ENCODE assay signal across 18 cellular contexts in genomic region chr3:46833346-46834300, GRCh38. TPM values are rescaled to one million over a fixed set of nuclear protein-coding genes. Genes with fewer than 3 reads are reported as not detected.
"Had no signal": no experiment of that assay in that cellular context is flagged by ENCODE, and none has a peak within 500 bp of the region (broad histone marks: within the 10 kb centered on the region; RNA-seq: fewer than 3 reads in every experiment).

No MANE protein-coding gene starts in this region.

- H3K36me3 ChIP-seq: brain microvascular endothelial cell, lower lobe of right lung, upper lobe of left lung had no signal

- H3K4me3 ChIP-seq: gastroesophageal sphincter, lower lobe of right lung, upper lobe of left lung had no signal

- H3K4me1 ChIP-seq: gastroesophageal sphincter, lower lobe of right lung, upper lobe of left lung had no signal

- H3K4me1 Mint-ChIP-seq: activated CD4-positive, alpha-beta memory T cell treated with anti-CD3 and anti-CD28 coated beads, Interleukin-2, amount 10 ng/mL, durations not matched to agents 7 days and 5 days; T-cell; WTC11 had no signal

- H3K27ac Mint-ChIP-seq: activated CD4-positive, alpha-beta memory T cell treated with anti-CD3 and anti-CD28 coated beads, Interleukin-2, amount 10 ng/mL, durations not matched to agents 7 days and 5 days; natural killer cell treated with Interleukin-12 subunit alpha and Interleukin-12 subunit beta and Interleukin-15 and Interleukin-18, amount 100 ng/mL, for 72 hours; T-cell; WTC11 had no signal

- H3K27ac ChIP-seq: brain microvascular endothelial cell, gastroesophageal sphincter, lower lobe of right lung, upper lobe of left lung had no signal

- ATAC-seq: gastroesophageal sphincter; natural killer cell treated with Interleukin-12 subunit alpha and Interleukin-12 subunit beta and Interleukin-15 and Interleukin-18, amount 100 ng/mL, for 72 hours; SK-N-SH treated with all-trans-retinoic acid at 6 μM for 48 hours; stimulated activated naive CD8-positive, alpha-beta T cell treated with anti-CD3 and anti-CD28 coated beads, Interleukin-15, amount 100 ng/mL, for 72 hours; T-cell; WTC11 had no signal

- DNase-seq: activated CD4-positive, alpha-beta memory T cell treated with anti-CD3 and anti-CD28 coated beads, Interleukin-2, amount 10 ng/mL, durations not matched to agents 7 days and 5 days; activated CD4-positive, alpha-beta T cell treated with anti-CD3 and anti-CD28 coated beads for 4 hours; activated CD8-positive, alpha-beta memory T cell treated with anti-CD3 and anti-CD28 coated beads, Interleukin-2, amount 50 U/mL, for 48 hours; activated effector memory CD4-positive, alpha-beta T cell treated with Interleukin-2 at 50 U/mL for 16 hours; activated naive CD4-positive, alpha-beta T cell treated with anti-CD3 and anti-CD28 coated beads, Interleukin-2, amount 50 U/mL, for 16 hours; activated T-cell treated with anti-CD3 and anti-CD28 coated beads, Interleukin-2, amount 50 U/mL, for 48 hours; brain microvascular endothelial cell; cortex of kidney; left cardiac atrium; lower lobe of right lung; nucleus accumbens; stimulated activated naive CD8-positive, alpha-beta T cell treated with anti-CD3 and anti-CD28 coated beads, Interleukin-15, amount 100 ng/mL, for 72 hours; T-cell had no signal

- H3K4me3 Mint-ChIP-seq: activated CD4-positive, alpha-beta memory T cell treated with anti-CD3 and anti-CD28 coated beads, Interleukin-2, amount 10 ng/mL, durations not matched to agents 7 days and 5 days; natural killer cell treated with Interleukin-12 subunit alpha and Interleukin-12 subunit beta and Interleukin-15 and Interleukin-18, amount 100 ng/mL, for 72 hours; stimulated activated naive CD8-positive, alpha-beta T cell treated with anti-CD3 and anti-CD28 coated beads, Interleukin-15, amount 100 ng/mL, for 72 hours; T-cell; WTC11 had no signal

RNA-seq across cellular contexts. Expression of gene MYL3, which starts 29.6 kb away (rescaled TPM):
- total RNA-seq: activated CD4-positive, alpha-beta memory T cell treated with anti-CD3 and anti-CD28 coated beads, Interleukin-2, amount 10 ng/mL, durations not matched to agents 7 days and 5 days; natural killer cell treated with Interleukin-12 subunit alpha and Interleukin-12 subunit beta and Interleukin-15 and Interleukin-18, amount 100 ng/mL, for 72 hours; T-cell had no signal

RNA-seq across cellular contexts. Expression of gene PTH1R, which starts 43.9 kb away (rescaled TPM):
- total RNA-seq: activated CD4-positive, alpha-beta memory T cell treated with anti-CD3 and anti-CD28 coated beads, Interleukin-2, amount 10 ng/mL, durations not matched to agents 7 days and 5 days; natural killer cell treated with Interleukin-12 subunit alpha and Interleukin-12 subunit beta and Interleukin-15 and Interleukin-18, amount 100 ng/mL, for 72 hours had no signal
